34 cellular contexts compared by ENCODE assay signal in the genomic region with DNA sequence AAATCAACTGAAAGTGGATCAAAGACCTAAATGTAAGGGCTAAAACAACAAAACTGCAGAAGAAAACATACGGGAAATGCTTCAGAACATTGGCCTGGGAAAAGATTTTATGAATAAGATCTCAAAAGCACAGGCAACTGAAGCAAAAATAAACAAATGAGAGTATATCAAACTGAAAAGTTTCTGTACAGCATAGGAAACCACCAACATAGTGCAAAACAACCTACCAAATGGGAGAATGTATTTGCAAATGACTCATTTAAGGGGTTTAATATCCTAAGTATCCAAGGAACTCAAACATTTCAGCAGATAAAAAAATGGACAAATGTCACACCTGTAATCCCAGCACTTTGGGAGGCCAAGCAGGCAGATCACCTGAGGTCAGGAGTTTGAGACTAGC.
"Had no signal": no experiment of that assay in that cellular context is flagged by ENCODE, and none has a peak within 500 bp of the region (broad histone marks: within the 10 kb centered on the region; RNA-seq: fewer than 3 reads in every experiment).

No MANE protein-coding gene starts in this region.

- FAIRE-seq: colon had no signal

- H3K4me1 Mint-ChIP-seq: activated B cell treated with CpG ODN at 0.5 μM for 24 hours; activated naive CD4-positive, alpha-beta T cell treated with anti-CD3 and anti-CD28 coated beads, Interleukin-2, amount 50 U/mL, for 24 hours; activated naive CD8-positive, alpha-beta T cell treated with anti-CD3 and anti-CD28 coated beads for 36 hours; activated naive CD8-positive, alpha-beta T cell treated with anti-CD3 and anti-CD28 coated beads, Interleukin-2, amount 50 U/mL, for 24 hours; activated T-helper 17 cell treated with anti-CD3 and anti-CD28 coated beads, Interleukin-2, amount 50 U/mL, for 72 hours; T-helper 17 cell had no signal

- H3K4me3 ChIP-seq: adrenal gland, body of pancreas, esophagus muscularis mucosa, gastrocnemius medialis, heart left ventricle had no signal

- H3K27ac Mint-ChIP-seq: activated B cell treated with CpG ODN at 0.5 μM for 24 hours; activated CD8-positive, alpha-beta T cell treated with anti-CD3 and anti-CD28 coated beads for 36 hours; activated naive CD4-positive, alpha-beta T cell treated with anti-CD3 and anti-CD28 coated beads, Interleukin-2, amount 50 U/mL, for 24 hours; activated naive CD8-positive, alpha-beta T cell treated with anti-CD3 and anti-CD28 coated beads for 36 hours; activated naive CD8-positive, alpha-beta T cell treated with anti-CD3 and anti-CD28 coated beads, Interleukin-2, amount 50 U/mL, for 24 hours; activated T-helper 17 cell treated with anti-CD3 and anti-CD28 coated beads, Interleukin-2, amount 50 U/mL, for 72 hours; T-helper 17 cell; T-helper 2 cell treated with Interferon-gamma antibody and Interleukin-4, amounts not matched to agents 5 μg/mL and 100 μg/mL, for 36 hours had no signal

- ATAC-seq: activated CD4-positive, CD25-positive, alpha-beta regulatory T cell treated with anti-CD3 and anti-CD28 coated beads, Interleukin-2, amount 50 U/mL, for 24 hours; activated CD8-positive, alpha-beta T cell treated with anti-CD3 and anti-CD28 coated beads for 36 hours; activated naive CD8-positive, alpha-beta T cell treated with anti-CD3 and anti-CD28 coated beads, Interleukin-2, amount 50 U/mL, for 24 hours; activated T-cell treated with anti-CD3 and anti-CD28 coated beads, Interleukin-2, amount 50 U/mL, for 4 hours; activated T-helper 17 cell treated with anti-CD3 and anti-CD28 coated beads, Interleukin-2, amount 50 U/mL, for 72 hours; body of pancreas; foreskin keratinocyte; gastrocnemius medialis; heart left ventricle; T-helper 17 cell had no signal

- H3K9me3 ChIP-seq: adrenal gland, esophagus muscularis mucosa, gastrocnemius medialis had no signal

- H3K36me3 Mint-ChIP-seq: activated naive CD4-positive, alpha-beta T cell treated with anti-CD3 and anti-CD28 coated beads, Interleukin-2, amount 50 U/mL, for 24 hours; activated naive CD8-positive, alpha-beta T cell treated with anti-CD3 and anti-CD28 coated beads for 36 hours had no signal

- H3K4me3 Mint-ChIP-seq: activated B cell treated with CpG ODN at 0.5 μM for 24 hours; activated CD8-positive, alpha-beta T cell treated with anti-CD3 and anti-CD28 coated beads for 36 hours; activated naive CD4-positive, alpha-beta T cell treated with anti-CD3 and anti-CD28 coated beads, Interleukin-2, amount 50 U/mL, for 24 hours; activated naive CD8-positive, alpha-beta T cell treated with anti-CD3 and anti-CD28 coated beads for 36 hours; activated naive CD8-positive, alpha-beta T cell treated with anti-CD3 and anti-CD28 coated beads, Interleukin-2, amount 50 U/mL, for 24 hours; activated T-cell treated with anti-CD3 and anti-CD28 coated beads, Interleukin-2, amount 50 U/mL, for 4 hours; activated T-helper 17 cell treated with anti-CD3 and anti-CD28 coated beads, Interleukin-2, amount 50 U/mL, for 72 hours; T-helper 17 cell; T-helper 2 cell treated with Interferon-gamma antibody and Interleukin-4, amounts not matched to agents 5 μg/mL and 100 μg/mL, for 36 hours had no signal

- H3K27ac ChIP-seq: adrenal gland, body of pancreas, esophagus muscularis mucosa, foreskin keratinocyte, gastrocnemius medialis, heart left ventricle, WERI-Rb-1 had no signal

- H3K36me3 ChIP-seq: adrenal gland, esophagus muscularis mucosa, gastrocnemius medialis, heart left ventricle, WERI-Rb-1 had no signal

- DNase-seq: activated B cell treated with CpG ODN at 0.5 μM for 24 hours; activated CD4-positive, alpha-beta T cell treated with anti-CD3 and anti-CD28 coated beads for 48 hours; activated CD4-positive, alpha-beta T cell treated with anti-CD3 and anti-CD28 coated beads, Interleukin-2, amount 50 U/mL, for 1 hour; activated CD4-positive, alpha-beta T cell treated with anti-CD3 and anti-CD28 coated beads, Interleukin-2, amount 50 U/mL, for 48 hours; activated CD8-positive, alpha-beta memory T cell treated with anti-CD3 and anti-CD28 coated beads for 24 hours; activated CD8-positive, alpha-beta T cell treated with anti-CD3 and anti-CD28 coated beads for 36 hours; activated effector memory CD4-positive, alpha-beta T cell treated with Interleukin-2 at 50 U/mL for 16 hours; activated gamma-delta T cell treated with Interleukin-2 at 50 U/mL for 16 hours; activated naive CD4-positive, alpha-beta T cell treated with Interleukin-2 at 50 U/mL for 16 hours; activated naive CD8-positive, alpha-beta T cell treated with anti-CD3 and anti-CD28 coated beads for 36 hours; activated naive CD8-positive, alpha-beta T cell treated with anti-CD3 and anti-CD28 coated beads, Interleukin-2, amount 50 U/mL, for 24 hours; activated T-cell treated with anti-CD3 and anti-CD28 coated beads, Interleukin-2, amount 50 U/mL, for 4 hours; adrenal gland; amygdala; aorta; body of pancreas; caudate nucleus; cortex of kidney; effector CD8-positive, alpha-beta T cell; erythroblast; foreskin keratinocyte; gastrocnemius medialis; glutamatergic neuron; heart left ventricle; T-helper 1 cell; T-helper 17 cell; T1000; WERI-Rb-1 had no signal

- H3K4me1 ChIP-seq: adrenal gland, body of pancreas, esophagus muscularis mucosa, foreskin keratinocyte, gastrocnemius medialis, heart left ventricle had no signal

- H3K27me3 Mint-ChIP-seq: activated B cell treated with CpG ODN at 0.5 μM for 24 hours; activated CD8-positive, alpha-beta T cell treated with anti-CD3 and anti-CD28 coated beads for 36 hours; activated naive CD4-positive, alpha-beta T cell treated with anti-CD3 and anti-CD28 coated beads, Interleukin-2, amount 50 U/mL, for 24 hours; activated naive CD8-positive, alpha-beta T cell treated with anti-CD3 and anti-CD28 coated beads for 36 hours; activated naive CD8-positive, alpha-beta T cell treated with anti-CD3 and anti-CD28 coated beads, Interleukin-2, amount 50 U/mL, for 24 hours; activated T-helper 17 cell treated with anti-CD3 and anti-CD28 coated beads, Interleukin-2, amount 50 U/mL, for 72 hours; T-helper 17 cell had no signal

- H3K27me3 ChIP-seq: adrenal gland, body of pancreas, esophagus muscularis mucosa, foreskin keratinocyte, gastrocnemius medialis, heart left ventricle had no signal
